In genomic region chr11:199004-199581, GRCh38 we compare ENCODE assay signal across 24 cellular contexts. TPM values are rescaled to one million over a fixed set of nuclear protein-coding genes. Genes with fewer than 3 reads are reported as not detected.
A peak's percentile ranks its signal among the peaks of the same experiment; 100 is the strongest.
DNase-seq lines count a peak whose midpoint lies in the region; ATAC-seq, FAIRE-seq and TF ChIP-seq lines count a peak whose summit lies in the region.
"Had no signal": no experiment of that assay in that cellular context is flagged by ENCODE, and none has a peak within 500 bp of the region (broad histone marks: within the 10 kb centered on the region; RNA-seq: fewer than 3 reads in every experiment).

No MANE protein-coding gene starts in this region.

- no peaks in the 10 kb centered on the region for H3K9me3 Mint-ChIP-seq in type B pancreatic cell
- H3K9me3 Mint-ChIP-seq: activated naive CD4-positive, alpha-beta T cell treated with anti-CD3 and anti-CD28 coated beads for 36 hours; CD8-positive, alpha-beta T cell; naive B cell had no signal

- intact Hi-C loops in K562 (cut with micrococcal nuclease), result no loop called here
- intact Hi-C loops in lower lobe of right lung (cut with DNase I), result no loop called here

- H4K20me1 ChIP-seq in K562 (replicated peaks; ENCODE audit: control insufficient read depth, insufficient read depth, low read length), result peaks cover 13% of the 10 kb centered on the region

- H3K27me3 Mint-ChIP-seq in type B pancreatic cell, result no peaks in the 10 kb centered on the region
- H3K27me3 Mint-ChIP-seq: naive B cell had no signal

- no peak overlapping the region for H3K4me3 Mint-ChIP-seq in type B pancreatic cell
- H3K4me3 Mint-ChIP-seq: activated naive CD4-positive, alpha-beta T cell treated with anti-CD3 and anti-CD28 coated beads for 36 hours; CD8-positive, alpha-beta T cell; naive B cell had no signal

- BruUV-seq in K562 (replicated peaks; lab: Mats Ljungman, UMichigan), result no TSS peak

- no peak overlapping the region for H3K27ac ChIP-seq in K562 (ENCODE audit: extremely low read depth, low read depth, low read length)
- H3K27ac ChIP-seq in lower lobe of right lung, result no peak overlapping the region
- H3K27ac ChIP-seq: epithelial cell of prostate had no signal

- in situ Hi-C loops in K562 (cut with MboI), result loop anchor here (5.0 kb wide), 1 partner anchor 318 kb away; no protein-coding TSS in a partner anchor

- no peak overlapping the region for H3K27ac Mint-ChIP-seq in type B pancreatic cell
- H3K27ac Mint-ChIP-seq: activated naive CD4-positive, alpha-beta T cell treated with anti-CD3 and anti-CD28 coated beads for 36 hours; CD8-positive, alpha-beta T cell had no signal

- no peaks in the 10 kb centered on the region for H3K4me1 Mint-ChIP-seq in type B pancreatic cell (ENCODE audit: unreplicated experiment)

- TF ChIP-seq EP300 in K562 (IDR thresholded peaks at IDR 0.05; ENCODE audit: low read length), result no peak

- FAIRE-seq in K562 (lab: Jason Lieb, UNC), result no peak
- FAIRE-seq: GM19239, TTC549 had no signal

- ATAC-seq in K562 (no peak), lower lobe of right lung (no peak), GM21515 (IDR thresholded peaks at IDR 0.05; ENCODE audit: unreplicated experiment) (no peak)
- ATAC-seq: CD8-positive, alpha-beta T cell; left colon had no signal

- TF ChIP-seq CTCF in K562 (IDR thresholded peaks at IDR 0.05 in 2 of 3, conservative IDR thresholded peaks at IDR 0.05 in 1 of 3; ENCODE audit: insufficient read depth in 2 of 3, low read depth in 1 of 3, low read length in 3 of 3), result no peak
- TF ChIP-seq CTCF in lower lobe of right lung (IDR thresholded peaks at IDR 0.05), result no peak
- TF ChIP-seq CTCF in type B pancreatic cell (conservative IDR thresholded peaks at IDR 0.05), result no peak

- DNase-seq in activated T-cell treated with anti-CD3 and anti-CD28 coated beads, Interleukin-2, amount 50 U/mL, for 1 hour, result peak; percentile 14
- DNase-seq in activated T-cell treated with anti-CD3 and anti-CD28 coated beads for 4 hours (no peak), K562 (ENCODE audit: extremely low read depth in 1 of 4, low spot score in 3 of 4) (no peak), lower lobe of right lung (peak; percentile 44), type B pancreatic cell (ENCODE audit: extremely low spot score, unreplicated experiment) (peak; percentile 62), NCI-H82 treated with DMSO at 0.1 percent for 48 hours (lab: John Stamatoyannopoulos, UW; ENCODE audit: unreplicated experiment) (no peak), NCI-H1048 (lab: John Stamatoyannopoulos, UW) (no peak)
- DNase-seq: ACHN, cortex of kidney, foreskin melanocyte, HCEC 1CT, Karpas-422, naive B cell, NCI-H1417 had no signal

- H2AFZ ChIP-seq in K562 (ENCODE audit: low read depth, low read length), result no peak overlapping the region

- H3K4me2 ChIP-seq in K562 (ENCODE audit: insufficient read depth, low read length), result no peak overlapping the region
- H3K4me2 ChIP-seq: smooth muscle cell had no signal

- H3K9me3 ChIP-seq in K562 (replicated peaks; ENCODE audit: control insufficient read depth, insufficient read depth, low read depth, low read length), result no peaks in the 10 kb centered on the region
- H3K9me3 ChIP-seq in lower lobe of right lung, result no peaks in the 10 kb centered on the region

- peaks cover 4% of the 10 kb centered on the region; the same call in 1 of the 3 replicates for H3K79me2 ChIP-seq in K562 (ENCODE audit: control insufficient read depth, insufficient read depth, low read length)

- no peak for TF ChIP-seq POLR2A in K562 (conservative IDR thresholded peaks at IDR 0.05)

- 72% methylated on average over 12 of the region's 13 CpGs for WGBS in K562 (ENCODE audit: insufficient coverage, low coverage, missing lambda C conversion rate)

- no peak for TF ChIP-seq RAD21 in K562 (CRISPR knock-in tag; conservative IDR thresholded peaks at IDR 0.05 in 1 of 2, IDR thresholded peaks at IDR 0.05 in 1 of 2)

- CTCF ChIA-PET in K562 (lab: Yijun Ruan, JAX; ENCODE audit: low intra/inter-chr PET ratio), result no interaction called here

- H3K36me3 Mint-ChIP-seq in type B pancreatic cell, result peaks cover 5% of the 10 kb centered on the region

- H3K4me3 ChIP-seq in K562 (no peak overlapping the region), lower lobe of right lung (no peak overlapping the region)
- H3K4me3 ChIP-seq: smooth muscle cell had no signal

- no peaks in the 10 kb centered on the region for H3K9me1 ChIP-seq in K562 (ENCODE audit: control insufficient read depth, insufficient read depth, low read length)

- H3K27me3 ChIP-seq in K562 (ENCODE audit: control insufficient read depth in 2 of 2, insufficient read depth in 2 of 2, low read length in 2 of 2) (no peaks in the 10 kb centered on the region), lower lobe of right lung (ENCODE audit: low read depth) (no peaks in the 10 kb centered on the region)

- H3K36me3 ChIP-seq in K562 (ENCODE audit: control insufficient read depth, insufficient read depth, low read length) (peaks cover 25% of the 10 kb centered on the region; the same call in 2 of the 3 replicates), lower lobe of right lung (peaks cover 27% of the 10 kb centered on the region)

- 0 out of 4 replicates have a peak overlapping the region, but pooled peaks of 1 of the 2 experiments have one; percentile 35 for H3K9ac ChIP-seq in K562 (ENCODE audit: insufficient read depth in 1 of 2, low read depth in 2 of 2, low read length in 2 of 2)

- H3K4me1 ChIP-seq in K562 (replicated peaks in 1 of 2; ENCODE audit: control insufficient read depth in 2 of 2, insufficient read depth in 2 of 2, low read length in 2 of 2) (peaks cover 13 to 33% of the 10 kb centered on the region in 2 experiments; a peak in 4 of 5 replicates), lower lobe of right lung (peaks cover 20% of the 10 kb centered on the region)

- POLR2A ChIA-PET in K562 (lab: Yijun Ruan, JAX), result interaction anchor here (0.5 to 2.4 kb wide), 5 partner anchors 8 to 233 kb away, joined by 3 to 23 read pairs (median 3); partner anchors contain the start of genes BET1L and RIC8A

RNA-seq across cellular contexts. Expression of gene SCGB1C1, which starts 6.2 kb away (rescaled TPM):
- not detected in 2 replicates for total RNA-seq in K562 (2011; cell fraction: chromatin; rRNA removed; ENCODE audit: low replicate concordance)
- not detected in 2 replicates for total RNA-seq in K562 (2011; cell fraction: nucleolus; rRNA removed)
- not detected in 2 replicates for total RNA-seq in K562 (2011; cell fraction: nucleoplasm; rRNA removed)
- total RNA-seq in K562 (2014; rRNA removed) (not detected in 2 replicates), K562 (2014; rRNA removed; fragmentation: Illumina TruSeq; extraction: Trizol) (not detected in 2 replicates), K562 (2015; rRNA removed; fragmentation: Illumina TruSeq; extraction: Trizol) (not detected in 2 replicates), K562 (2021) (not detected in 2 replicates), lower lobe of right lung (not detected), type B pancreatic cell (ENCODE audit: low replicate concordance) (not detected in 2 replicates)
- polyA plus RNA-seq in K562 (2011; rRNA removed) (not detected in 2 replicates), K562 (2014; fragmentation: Illumina TruSeq; extraction: Trizol) (not detected in 2 replicates), K562 (2014; fragmentation: Nextera tagmentation; extraction: Ambion mirVana) (not detected), K562 (2014; rRNA removed) (not detected in 2 replicates)
- polyA plus RNA-seq in K562 (2011; cell fraction: cytosol; rRNA removed), result not detected in 2 replicates
- not detected in 2 replicates for polyA plus RNA-seq in K562 (2011; cell fraction: nucleus; rRNA removed)
- polyA plus RNA-seq in K562 (2012), result not detected in 2 replicates
- polyA minus RNA-seq in K562 (2011; rRNA and poly(A)+ RNA removed), result not detected in 2 replicates
- not detected in 2 replicates for polyA minus RNA-seq in K562 (2011; cell fraction: cytosol; rRNA and poly(A)+ RNA removed)
- not detected in 2 replicates for polyA minus RNA-seq in K562 (2011; cell fraction: nucleus; rRNA and poly(A)+ RNA removed)
- total RNA-seq: activated naive CD4-positive, alpha-beta T cell treated with anti-CD3 and anti-CD28 coated beads for 36 hours; CD8-positive, alpha-beta T cell; Daoy; left colon; smooth muscle cell; urinary bladder had no signal
- polyA plus RNA-seq: smooth muscle cell, urinary bladder had no signal

RNA-seq across cellular contexts. Expression of gene BET1L, which starts 8.1 kb away (rescaled TPM):
- 168 and 375 TPM in 2 replicates for total RNA-seq in K562 (2011; cell fraction: chromatin; rRNA removed; ENCODE audit: low replicate concordance)
- total RNA-seq in K562 (2011; cell fraction: nucleolus; rRNA removed), result 219 and 250 TPM in 2 replicates
- 182 and 198 TPM in 2 replicates for total RNA-seq in K562 (2011; cell fraction: nucleoplasm; rRNA removed)
- total RNA-seq in K562 (2014; rRNA removed), result 18.3 and 26.8 TPM in 2 replicates
- total RNA-seq in K562 (2014; rRNA removed; fragmentation: Illumina TruSeq; extraction: Trizol), result 12.6 and 18.8 TPM in 2 replicates
- total RNA-seq in K562 (2015; rRNA removed; fragmentation: Illumina TruSeq; extraction: Trizol), result 19.9 and 21.3 TPM in 2 replicates
- total RNA-seq in K562 (2021), result 55.9 and 59.7 TPM in 2 replicates
- polyA plus RNA-seq in K562 (2011; rRNA removed), result 69.1 and 111 TPM in 2 replicates
- polyA plus RNA-seq in K562 (2011; cell fraction: cytosol; rRNA removed), result 133 and 146 TPM in 2 replicates
- polyA plus RNA-seq in K562 (2011; cell fraction: nucleus; rRNA removed), result 154 and 183 TPM in 2 replicates
- 42.7 and 71.4 TPM in 2 replicates for polyA plus RNA-seq in K562 (2012)
- 65.3 and 66.3 TPM in 2 replicates for polyA plus RNA-seq in K562 (2014; fragmentation: Illumina TruSeq; extraction: Trizol)
- polyA plus RNA-seq in K562 (2014; fragmentation: Nextera tagmentation; extraction: Ambion mirVana), result 10 to 100 TPM in 1 of 2 experiments, 1 to 10 TPM in 1; 9.9 to 12.1 TPM
- 41.1 and 49.5 TPM in 2 replicates for polyA plus RNA-seq in K562 (2014; rRNA removed)
- 80.3 and 82.9 TPM in 2 replicates for polyA minus RNA-seq in K562 (2011; rRNA and poly(A)+ RNA removed)
- 38.7 and 41.0 TPM in 2 replicates for polyA minus RNA-seq in K562 (2011; cell fraction: cytosol; rRNA and poly(A)+ RNA removed)
- polyA minus RNA-seq in K562 (2011; cell fraction: nucleus; rRNA and poly(A)+ RNA removed), result 94.4 and 132 TPM in 2 replicates
- total RNA-seq in lower lobe of right lung, result 54.2 TPM
- total RNA-seq in type B pancreatic cell (ENCODE audit: low replicate concordance), result 48.4 and 59.5 TPM in 2 replicates

RNA-seq across cellular contexts. Expression of gene RIC8A, which starts 8.4 kb away (rescaled TPM):
- 113 and 349 TPM in 2 replicates for total RNA-seq in K562 (2011; cell fraction: chromatin; rRNA removed; ENCODE audit: low replicate concordance)
- 221 and 252 TPM in 2 replicates for total RNA-seq in K562 (2011; cell fraction: nucleolus; rRNA removed)
- 129 and 148 TPM in 2 replicates for total RNA-seq in K562 (2011; cell fraction: nucleoplasm; rRNA removed)
- total RNA-seq in K562 (2014; rRNA removed), result 92.6 and 135 TPM in 2 replicates
- total RNA-seq in K562 (2014; rRNA removed; fragmentation: Illumina TruSeq; extraction: Trizol), result 43.5 and 50.6 TPM in 2 replicates
- total RNA-seq in K562 (2015; rRNA removed; fragmentation: Illumina TruSeq; extraction: Trizol), result 85.8 and 86.3 TPM in 2 replicates
- total RNA-seq in K562 (2021), result 103 and 108 TPM in 2 replicates
- polyA plus RNA-seq in K562 (2011; rRNA removed), result 72.1 and 81.8 TPM in 2 replicates
- polyA plus RNA-seq in K562 (2011; cell fraction: cytosol; rRNA removed), result 86.8 and 148 TPM in 2 replicates
- 298 and 428 TPM in 2 replicates for polyA plus RNA-seq in K562 (2011; cell fraction: nucleus; rRNA removed)
- 79.6 and 101 TPM in 2 replicates for polyA plus RNA-seq in K562 (2012)
- 88.1 and 93.2 TPM in 2 replicates for polyA plus RNA-seq in K562 (2014; fragmentation: Illumina TruSeq; extraction: Trizol)
- polyA plus RNA-seq in K562 (2014; fragmentation: Nextera tagmentation; extraction: Ambion mirVana), result 10 to 100 TPM; 10.7 to 13.6 TPM
- polyA plus RNA-seq in K562 (2014; rRNA removed), result 69.6 and 109 TPM in 2 replicates
- 54.7 and 72.9 TPM in 2 replicates for polyA minus RNA-seq in K562 (2011; rRNA and poly(A)+ RNA removed)
- polyA minus RNA-seq in K562 (2011; cell fraction: cytosol; rRNA and poly(A)+ RNA removed), result 45.9 and 91.2 TPM in 2 replicates
- polyA minus RNA-seq in K562 (2011; cell fraction: nucleus; rRNA and poly(A)+ RNA removed), result 83.9 and 102 TPM in 2 replicates
- 103 TPM for total RNA-seq in lower lobe of right lung
- 106 and 114 TPM in 2 replicates for total RNA-seq in type B pancreatic cell (ENCODE audit: low replicate concordance)

RNA-seq across cellular contexts. Expression of gene SIRT3, which starts 37.0 kb away (rescaled TPM):
- total RNA-seq in K562 (2011; cell fraction: chromatin; rRNA removed; ENCODE audit: low replicate concordance), result 63.3 and 67.6 TPM in 2 replicates
- 36.5 and 39.2 TPM in 2 replicates for total RNA-seq in K562 (2011; cell fraction: nucleolus; rRNA removed)
- 42.6 and 50.4 TPM in 2 replicates for total RNA-seq in K562 (2011; cell fraction: nucleoplasm; rRNA removed)
- total RNA-seq in K562 (2014; rRNA removed), result 13.3 and 14.5 TPM in 2 replicates
- total RNA-seq in K562 (2014; rRNA removed; fragmentation: Illumina TruSeq; extraction: Trizol), result 8.6 and 8.7 TPM in 2 replicates
- 8.2 and 10.0 TPM in 2 replicates for total RNA-seq in K562 (2015; rRNA removed; fragmentation: Illumina TruSeq; extraction: Trizol)
- total RNA-seq in K562 (2021), result 14.9 and 15.2 TPM in 2 replicates
- polyA plus RNA-seq in K562 (2011; rRNA removed), result 21.0 and 21.2 TPM in 2 replicates
- polyA plus RNA-seq in K562 (2011; cell fraction: cytosol; rRNA removed), result 28.7 and 34.0 TPM in 2 replicates
- polyA plus RNA-seq in K562 (2011; cell fraction: nucleus; rRNA removed), result 35.7 and 37.1 TPM in 2 replicates
- polyA plus RNA-seq in K562 (2012), result 19.8 and 24.0 TPM in 2 replicates
- 18.4 and 20.5 TPM in 2 replicates for polyA plus RNA-seq in K562 (2014; fragmentation: Illumina TruSeq; extraction: Trizol)
- polyA plus RNA-seq in K562 (2014; fragmentation: Nextera tagmentation; extraction: Ambion mirVana), result 1 to 10 TPM; 1.9 to 2.9 TPM
- 23.8 and 27.5 TPM in 2 replicates for polyA plus RNA-seq in K562 (2014; rRNA removed)
- polyA minus RNA-seq in K562 (2011; rRNA and poly(A)+ RNA removed), result 15.4 and 17.4 TPM in 2 replicates
- 5.5 and 16.2 TPM in 2 replicates for polyA minus RNA-seq in K562 (2011; cell fraction: cytosol; rRNA and poly(A)+ RNA removed)
- 10.7 and 13.6 TPM in 2 replicates for polyA minus RNA-seq in K562 (2011; cell fraction: nucleus; rRNA and poly(A)+ RNA removed)
- total RNA-seq in lower lobe of right lung, result 17.6 TPM
- total RNA-seq in type B pancreatic cell (ENCODE audit: low replicate concordance), result 18.8 and 33.7 TPM in 2 replicates

RNA-seq across cellular contexts. Expression of gene PSMD13, which starts 37.7 kb away (rescaled TPM):
- total RNA-seq in K562 (2011; cell fraction: chromatin; rRNA removed; ENCODE audit: low replicate concordance), result 209 and 273 TPM in 2 replicates
- 153 and 159 TPM in 2 replicates for total RNA-seq in K562 (2011; cell fraction: nucleolus; rRNA removed)
- total RNA-seq in K562 (2011; cell fraction: nucleoplasm; rRNA removed), result 172 and 176 TPM in 2 replicates
- total RNA-seq in K562 (2014; rRNA removed) (279 and 309 TPM in 2 replicates), K562 (2014; rRNA removed; fragmentation: Illumina TruSeq; extraction: Trizol) (199 and 209 TPM in 2 replicates), K562 (2015; rRNA removed; fragmentation: Illumina TruSeq; extraction: Trizol) (176 and 185 TPM in 2 replicates), K562 (2021) (236 and 254 TPM in 2 replicates), lower lobe of right lung (89.5 TPM), type B pancreatic cell (ENCODE audit: low replicate concordance) (112 and 115 TPM in 2 replicates)
- polyA plus RNA-seq in K562 (2011; rRNA removed) (225 and 267 TPM in 2 replicates), K562 (2014; fragmentation: Illumina TruSeq; extraction: Trizol) (225 and 237 TPM in 2 replicates), K562 (2014; fragmentation: Nextera tagmentation; extraction: Ambion mirVana) (100 to 1,000 TPM; 370 to 383 TPM), K562 (2014; rRNA removed) (292 and 304 TPM in 2 replicates)
- polyA plus RNA-seq in K562 (2011; cell fraction: cytosol; rRNA removed), result 208 and 225 TPM in 2 replicates
- 238 and 252 TPM in 2 replicates for polyA plus RNA-seq in K562 (2011; cell fraction: nucleus; rRNA removed)
- 146 and 216 TPM in 2 replicates for polyA plus RNA-seq in K562 (2012)
- 144 and 174 TPM in 2 replicates for polyA minus RNA-seq in K562 (2011; rRNA and poly(A)+ RNA removed)
- polyA minus RNA-seq in K562 (2011; cell fraction: cytosol; rRNA and poly(A)+ RNA removed), result 61.1 and 89.0 TPM in 2 replicates
- 54.5 and 75.3 TPM in 2 replicates for polyA minus RNA-seq in K562 (2011; cell fraction: nucleus; rRNA and poly(A)+ RNA removed)

Comparison
In these comparisons a context has a peak if more than half of its experiments do, and no peak if none do; other contexts are left out.
1. DNase-seq: peak in activated T-cell treated with anti-CD3 and anti-CD28 coated beads, Interleukin-2, amount 50 U/mL, for 1 hour (single experiment), lower lobe of right lung (single experiment) and type B pancreatic cell (single experiment); none in activated T-cell treated with anti-CD3 and anti-CD28 coated beads for 4 hours (single experiment), K562 (0 of 4), NCI-H82 treated with DMSO at 0.1 percent for 48 hours (single experiment) and NCI-H1048 (single experiment).